ENCODE assay signal across 8 cellular contexts in the genomic region with DNA sequence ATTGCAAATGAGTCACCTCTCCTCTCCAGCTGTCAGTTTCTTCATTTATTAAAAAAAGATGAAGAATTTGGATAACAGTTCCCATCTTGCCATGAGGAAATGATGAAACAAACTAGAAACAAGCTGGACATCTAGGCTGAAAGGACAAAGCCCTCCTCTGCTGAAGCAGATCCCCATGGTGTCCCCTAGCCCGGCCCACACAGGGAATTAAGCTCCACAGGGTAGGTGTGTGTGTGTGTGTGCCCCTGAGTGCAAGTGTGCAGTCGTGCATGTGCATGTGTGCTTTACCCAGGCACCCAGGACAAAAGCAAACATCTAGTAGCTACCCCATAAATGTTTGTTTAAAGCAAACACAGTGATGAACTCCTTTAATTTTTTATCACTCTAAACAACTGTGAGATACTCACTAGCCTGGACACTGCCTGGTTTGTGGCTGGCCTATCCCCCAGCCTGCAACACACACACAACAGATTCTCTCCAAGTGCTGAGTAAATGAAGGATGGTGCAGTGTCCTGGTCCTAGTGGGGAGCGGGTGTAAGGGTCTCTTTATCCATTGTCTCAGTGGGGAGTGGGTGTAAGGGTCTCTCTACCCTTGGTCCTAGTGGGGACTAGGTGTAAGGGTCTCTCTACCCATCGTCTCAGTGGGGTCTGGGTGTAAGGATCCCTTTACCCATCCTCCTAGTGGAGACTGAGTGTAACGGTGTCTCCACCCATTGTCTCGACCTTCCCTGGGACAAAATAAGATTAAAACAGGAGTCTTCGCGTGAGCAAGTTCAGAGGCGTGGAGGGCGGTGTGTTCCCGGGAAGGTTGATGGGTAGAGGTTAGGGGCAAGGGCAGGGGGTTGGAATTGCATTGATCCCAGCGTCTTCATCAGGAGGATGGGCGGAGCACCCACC. TPM values are rescaled to one million over a fixed set of nuclear protein-coding genes. Genes with fewer than 3 reads are reported as not detected.
DNase-seq lines count a peak whose midpoint lies in the region; ATAC-seq and TF ChIP-seq lines count a peak whose summit lies in the region.

No MANE protein-coding gene starts in this region.

- peak overlapping the region; percentile 87 for H3K27ac ChIP-seq in SJCRH30
- peak overlapping the region; percentile 72 to 89 (median 86) for H3K27ac ChIP-seq in esophagus squamous epithelium

- H3K4me1 Mint-ChIP-seq in natural killer cell treated with Interleukin-12 subunit alpha and Interleukin-12 subunit beta and Interleukin-15 and Interleukin-18, amount 100 ng/mL, for 72 hours (ENCODE audit: low read depth in 2 of 2) = peaks cover 4 to 33% of the 10 kb centered on the region in 2 donors

- intact Hi-C loops in esophagus squamous epithelium (cut with DNase I) = no loop called here

- TF ChIP-seq CTCF in esophagus squamous epithelium (IDR thresholded peaks at IDR 0.05) = peak in 4 of 6 experiments; percentile 10 to 46 (median 32)

- H3K4me1 ChIP-seq in SJCRH30 = peaks cover 14% of the 10 kb centered on the region
- H3K4me1 ChIP-seq in esophagus squamous epithelium = peaks cover 32 to 69% (median 34%) of the 10 kb centered on the region in 3 donors

- WGBS in esophagus squamous epithelium, 2 donors = 13% methylated on average over 10 of the region's 13 CpGs

- peak overlapping the region; percentile 90 for H3K4me3 Mint-ChIP-seq in natural killer cell treated with Interleukin-12 subunit alpha and Interleukin-12 subunit beta and Interleukin-15 and Interleukin-18, amount 100 ng/mL, for 72 hours

- peaks cover 39 to 40% of the 10 kb centered on the region in 2 donors for H3K27me3 Mint-ChIP-seq in natural killer cell treated with Interleukin-12 subunit alpha and Interleukin-12 subunit beta and Interleukin-15 and Interleukin-18, amount 100 ng/mL, for 72 hours

- H3K27me3 ChIP-seq in SJCRH30 (no peaks in the 10 kb centered on the region), esophagus squamous epithelium (peaks cover 0 to 13% (median 0%) of the 10 kb centered on the region in 4 donors)

- TF ChIP-seq POLR2A in esophagus squamous epithelium (IDR thresholded peaks at IDR 0.05) = no peak

- H3K9me3 ChIP-seq in SJCRH30 (replicated peaks) = peaks cover 2% of the 10 kb centered on the region; the same call in 1 of the 2 replicates
- peaks cover 0 to 5% (median 0%) of the 10 kb centered on the region in 3 donors for H3K9me3 ChIP-seq in esophagus squamous epithelium

- no peaks in the 10 kb centered on the region for H3K9me3 Mint-ChIP-seq in natural killer cell treated with Interleukin-12 subunit alpha and Interleukin-12 subunit beta and Interleukin-15 and Interleukin-18, amount 100 ng/mL, for 72 hours

- H3K36me3 ChIP-seq in SJCRH30 = peaks cover 7% of the 10 kb centered on the region
- H3K36me3 ChIP-seq in esophagus squamous epithelium = no peaks in the 10 kb centered on the region

- peak overlapping the region in 1 of 2 donors; percentile 56 for H3K27ac Mint-ChIP-seq in natural killer cell treated with Interleukin-12 subunit alpha and Interleukin-12 subunit beta and Interleukin-15 and Interleukin-18, amount 100 ng/mL, for 72 hours

- H3K36me3 Mint-ChIP-seq in natural killer cell treated with Interleukin-12 subunit alpha and Interleukin-12 subunit beta and Interleukin-15 and Interleukin-18, amount 100 ng/mL, for 72 hours = peaks cover 7% of the 10 kb centered on the region

- H3K4me3 ChIP-seq in SJCRH30 (peak overlapping the region; percentile 83), esophagus squamous epithelium (peak overlapping the region; percentile 38 to 77 (median 56))

- DNase-seq in NCI-H1417 (lab: John Stamatoyannopoulos, UW) (peak in 2 of 3 experiments; percentile 62 to 66), NCI-H1417 treated with DMSO at 0.1 percent for 48 hours (lab: John Stamatoyannopoulos, UW) (no peak), SJCRH30 (peak; percentile 33 to 59), esophagus squamous epithelium (lab: John Stamatoyannopoulos, UW) (no peak), NOMO-1 treated with dmso at 0.1 percent for 144 hours (lab: John Stamatoyannopoulos, UW; ENCODE audit: unreplicated experiment) (no peak), NCI-H187 treated with DMSO at 0.1 percent for 48 hours (lab: John Stamatoyannopoulos, UW) (no peak)
- no peak for DNase-seq in natural killer cell treated with Interleukin-12 subunit alpha and Interleukin-12 subunit beta and Interleukin-15 and Interleukin-18, amount 100 ng/mL, for 72 hours (ENCODE audit: low spot score)

- no peak for ATAC-seq in natural killer cell treated with Interleukin-12 subunit alpha and Interleukin-12 subunit beta and Interleukin-15 and Interleukin-18, amount 100 ng/mL, for 72 hours
- no peak for ATAC-seq in GM19455 (IDR thresholded peaks at IDR 0.05; ENCODE audit: unreplicated experiment)

RNA-seq across cellular contexts. Expression of a gene that starts 0.7 kb away (rescaled TPM):
- 13.8 and 14.3 TPM in 2 replicates for total RNA-seq in SJCRH30 (2014; rRNA removed; shearing (Covaris generic))
- total RNA-seq in esophagus squamous epithelium = 10 to 100 TPM in 1 of 4 donors, 1 to 10 TPM in 3; 4.2 to 17.2 (median 6.3) TPM
- total RNA-seq in natural killer cell treated with Interleukin-12 subunit alpha and Interleukin-12 subunit beta and Interleukin-15 and Interleukin-18, amount 100 ng/mL, for 72 hours = 1 to 10 TPM in 1 of 2 donors, not detected in 1; 7.2 TPM

RNA-seq across cellular contexts. Expression of a gene that starts 2.0 kb away (rescaled TPM):
- 9.5 and 9.9 TPM in 2 replicates for total RNA-seq in SJCRH30 (2014; rRNA removed; shearing (Covaris generic))
- total RNA-seq in esophagus squamous epithelium = 10 to 100 TPM in 1 of 4 donors, 1 to 10 TPM in 3; 5.0 to 12.6 (median 5.1) TPM
- 1 to 10 TPM in 1 of 2 donors, under 1 TPM in 1; 0.12 to 4.4 TPM for total RNA-seq in natural killer cell treated with Interleukin-12 subunit alpha and Interleukin-12 subunit beta and Interleukin-15 and Interleukin-18, amount 100 ng/mL, for 72 hours

Comparison
In these comparisons a context has a peak if more than half of its experiments do, and no peak if none do; other contexts are left out.
1. DNase-seq: peak in NCI-H1417 (2 of 3) and SJCRH30 (2 of 2); none in NCI-H1417 treated with DMSO at 0.1 percent for 48 hours (single experiment), esophagus squamous epithelium (single experiment), natural killer cell treated with Interleukin-12 subunit alpha and Interleukin-12 subunit beta and Interleukin-15 and Interleukin-18, amount 100 ng/mL, for 72 hours (single experiment), NOMO-1 treated with dmso at 0.1 percent for 144 hours (single experiment) and NCI-H187 treated with DMSO at 0.1 percent for 48 hours (single experiment).